8 cellular contexts compared by ENCODE assay signal in genomic region chr19:19321143-19321577, GRCh38. TPM values are rescaled to one million over a fixed set of nuclear protein-coding genes. Genes with fewer than 3 reads are reported as not detected.
DNase-seq lines count a peak whose midpoint lies in the region; ATAC-seq and TF ChIP-seq lines count a peak whose summit lies in the region.

No MANE protein-coding gene starts in this region.

- H3K36me3 Mint-ChIP-seq in Caco-2 (ENCODE audit: insufficient read depth, unreplicated experiment) (peaks cover 34% of the 10 kb centered on the region), neural progenitor cell (peaks cover 28% of the 10 kb centered on the region)
- peaks cover 37% of the 10 kb centered on the region for H3K36me3 Mint-ChIP-seq in T-helper 2 cell treated with Interferon-gamma antibody and Interleukin-4, amounts not matched to agents 5 μg/mL and 100 μg/mL, for 36 hours (ENCODE audit: low read depth)

- no CpG with 5 or more reads among the region's 33 CpGs for WGBS in esophagus muscularis mucosa

- TF ChIP-seq POLR2A in esophagus muscularis mucosa (IDR thresholded peaks at IDR 0.05; ENCODE audit: low read depth): no peak

- peak overlapping the region; percentile 91 for H2AFZ ChIP-seq in neural progenitor cell (replicated peaks)

- H3K4me3 ChIP-seq in Caco-2 (ENCODE audit: low read depth, low read length) (peak overlapping the region; percentile 100), esophagus muscularis mucosa (peak overlapping the region; percentile 75 to 98 (median 90)), neural progenitor cell (peak overlapping the region; percentile 91)

- H3K4me1 ChIP-seq in Caco-2 (no peaks in the 10 kb centered on the region; the same call in 1 of the 2 replicates), esophagus muscularis mucosa (peaks cover 43 to 56% (median 48%) of the 10 kb centered on the region in 4 donors), neural progenitor cell (peaks cover 10% of the 10 kb centered on the region)

- no peaks in the 10 kb centered on the region for H3K27me3 Mint-ChIP-seq in Caco-2 (ENCODE audit: insufficient read depth, unreplicated experiment)
- H3K27me3 Mint-ChIP-seq in T-helper 2 cell treated with Interferon-gamma antibody and Interleukin-4, amounts not matched to agents 5 μg/mL and 100 μg/mL, for 36 hours (ENCODE audit: low read depth): no peaks in the 10 kb centered on the region
- H3K27me3 Mint-ChIP-seq in neural progenitor cell (ENCODE audit: insufficient read depth, low read depth): no peaks in the 10 kb centered on the region

- peaks cover 2% of the 10 kb centered on the region; the same call in 1 of the 2 replicates for H3K36me3 ChIP-seq in Caco-2 (ENCODE audit: control insufficient read depth, insufficient read depth, low read length)
- H3K36me3 ChIP-seq in esophagus muscularis mucosa: peaks cover 24 to 39% (median 29%) of the 10 kb centered on the region in 4 donors
- H3K36me3 ChIP-seq in neural progenitor cell: no peaks in the 10 kb centered on the region

- peak overlapping the region; percentile 86 to 92 (median 89) for H3K27ac ChIP-seq in esophagus muscularis mucosa (replicated peaks in 1 of 4)
- H3K27ac ChIP-seq in neural progenitor cell: peak overlapping the region; percentile 97

- H4K20me1 ChIP-seq in neural progenitor cell (ENCODE audit: low read depth): peaks cover 16% of the 10 kb centered on the region

- intact Hi-C loops in Caco-2 (cut with micrococcal nuclease; ENCODE audit: unreplicated experiment) (loop anchor here (1.0 to 2.0 kb wide), 3 partner anchors 64 to 169 kb away; partner anchors contain the start of genes BORCS8 and RFXANK), esophagus muscularis mucosa (cut with DNase I) (no loop called here)

- CTCF ChIA-PET in Caco-2 (lab: Charles Lee): interaction anchor here (0.6 to 1.2 kb wide), 2 partner anchors 21 to 1668 kb away, joined by 9 to 10 read pairs; no protein-coding TSS in a partner anchor

- H3K4me2 ChIP-seq in neural progenitor cell: peak overlapping the region; percentile 96

- H3K9ac ChIP-seq in neural progenitor cell: peak overlapping the region; percentile 99

- no peaks in the 10 kb centered on the region for H3F3A ChIP-seq in neural progenitor cell (ENCODE audit: low read depth)

- no peaks in the 10 kb centered on the region for H3K9me3 ChIP-seq in Caco-2
- H3K9me3 ChIP-seq in esophagus muscularis mucosa: no peaks in the 10 kb centered on the region
- no peaks in the 10 kb centered on the region for H3K9me3 ChIP-seq in neural progenitor cell (ENCODE audit: low read depth)

- peak overlapping the region; percentile 77 for H3K4me3 Mint-ChIP-seq in Caco-2 (ENCODE audit: unreplicated experiment)
- H3K4me3 Mint-ChIP-seq in T-helper 2 cell treated with Interferon-gamma antibody and Interleukin-4, amounts not matched to agents 5 μg/mL and 100 μg/mL, for 36 hours: peak overlapping the region; percentile 98
- H3K4me3 Mint-ChIP-seq in neural progenitor cell: peak overlapping the region; percentile 99

- H3K9me3 Mint-ChIP-seq in Caco-2 (ENCODE audit: unreplicated experiment): no peaks in the 10 kb centered on the region
- no peaks in the 10 kb centered on the region for H3K9me3 Mint-ChIP-seq in T-helper 2 cell treated with Interferon-gamma antibody and Interleukin-4, amounts not matched to agents 5 μg/mL and 100 μg/mL, for 36 hours
- H3K9me3 Mint-ChIP-seq in neural progenitor cell: no peaks in the 10 kb centered on the region

- TSS peak; percentile 17 for BruUV-seq in Caco-2 (replicated peaks; lab: Mats Ljungman, UMichigan)

- peak overlapping the region; percentile 91 for H3K27ac Mint-ChIP-seq in Caco-2 (ENCODE audit: unreplicated experiment)
- H3K27ac Mint-ChIP-seq in T-helper 2 cell treated with Interferon-gamma antibody and Interleukin-4, amounts not matched to agents 5 μg/mL and 100 μg/mL, for 36 hours: peak overlapping the region; percentile 81
- H3K27ac Mint-ChIP-seq in neural progenitor cell: peak overlapping the region; percentile 82

- H3K79me2 ChIP-seq in neural progenitor cell (ENCODE audit: low read depth): peaks cover 94% of the 10 kb centered on the region

- no peaks in the 10 kb centered on the region for H3K27me3 ChIP-seq in Caco-2 (replicated peaks; ENCODE audit: control insufficient read depth, insufficient read depth, low read length)
- H3K27me3 ChIP-seq in esophagus muscularis mucosa: no peaks in the 10 kb centered on the region
- H3K27me3 ChIP-seq in neural progenitor cell: no peaks in the 10 kb centered on the region

- TF ChIP-seq EP300 in esophagus muscularis mucosa (IDR thresholded peaks at IDR 0.05): no peak

- TF ChIP-seq CTCF in Caco-2 (IDR thresholded peaks at IDR 0.05; ENCODE audit: insufficient read depth in 1 of 2, low read depth in 1 of 2, low read length in 1 of 2, severe bottlenecking in 1 of 2, unreplicated experiment in 1 of 2): no peak
- no peak for TF ChIP-seq CTCF in esophagus muscularis mucosa (IDR thresholded peaks at IDR 0.05)
- TF ChIP-seq CTCF in neural progenitor cell (IDR thresholded peaks at IDR 0.05): no peak

- H3K4me1 Mint-ChIP-seq in Caco-2 (ENCODE audit: low read depth, unreplicated experiment) (peaks cover 5% of the 10 kb centered on the region), neural progenitor cell (peaks cover 14% of the 10 kb centered on the region)
- peaks cover 21% of the 10 kb centered on the region for H3K4me1 Mint-ChIP-seq in T-helper 2 cell treated with Interferon-gamma antibody and Interleukin-4, amounts not matched to agents 5 μg/mL and 100 μg/mL, for 36 hours (ENCODE audit: low read depth)

- POLR2A ChIA-PET in Caco-2 (lab: Charles Lee): no interaction called here

- DNase-seq in Caco-2: peak; percentile 43 to 57
- DNase-seq in T-helper 2 cell treated with Interferon-gamma antibody and Interleukin-4, amounts not matched to agents 5 μg/mL and 100 μg/mL, for 36 hours (ENCODE audit: low spot score): peak; percentile 6
- DNase-seq in esophagus muscularis mucosa (ENCODE audit: extremely low spot score): no peak
- DNase-seq in neural progenitor cell (ENCODE audit: low spot score): peak; percentile 71
- no peak for DNase-seq in NCI-H187 treated with DMSO at 0.1 percent for 48 hours (lab: John Stamatoyannopoulos, UW)

- ATAC-seq in HG03280 (IDR thresholded peaks at IDR 0.05; ENCODE audit: unreplicated experiment) (peak; percentile 9), GM18520 (IDR thresholded peaks at IDR 0.05; ENCODE audit: unreplicated experiment) (no peak), GM19328 (IDR thresholded peaks at IDR 0.05; ENCODE audit: unreplicated experiment) (no peak)

RNA-seq across cellular contexts. Expression of gene MAU2, which starts 0.5 kb away (rescaled TPM):
- total RNA-seq in Caco-2 (2022) (51.3 and 62.6 TPM in 2 replicates), esophagus muscularis mucosa (10 to 100 TPM; 27.4 to 47.8 (median 37.6) TPM), neural progenitor cell (ENCODE audit: low replicate concordance) (35.0 and 47.3 TPM in 2 replicates)

RNA-seq across cellular contexts. Expression of gene SUGP1, which starts 0.9 kb away (rescaled TPM):
- 51.2 and 58.4 TPM in 2 replicates for total RNA-seq in Caco-2 (2022)
- 10 to 100 TPM; 26.0 to 43.8 (median 30.8) TPM for total RNA-seq in esophagus muscularis mucosa
- total RNA-seq in neural progenitor cell (ENCODE audit: low replicate concordance): 46.1 and 46.9 TPM in 2 replicates

RNA-seq across cellular contexts. Expression of gene TM6SF2, which starts 48.1 kb away (rescaled TPM):
- total RNA-seq in Caco-2 (2022): 3.2 and 3.7 TPM in 2 replicates
- under 1 TPM in 3 of 4 donors, not detected in 1; 0.40 to 0.50 (median 0.45) TPM for total RNA-seq in esophagus muscularis mucosa
- total RNA-seq in neural progenitor cell (ENCODE audit: low replicate concordance): 2.6 and 8.3 TPM in 2 replicates

Comparison
In these comparisons a context has a peak if more than half of its experiments do, and no peak if none do; other contexts are left out.
1. DNase-seq: peak in Caco-2 (2 of 2), T-helper 2 cell treated with Interferon-gamma antibody and Interleukin-4, amounts not matched to agents 5 μg/mL and 100 μg/mL, for 36 hours (single experiment) and neural progenitor cell (single experiment); none in esophagus muscularis mucosa (single experiment) and NCI-H187 treated with DMSO at 0.1 percent for 48 hours (single experiment).
2. Peak in every context shown above with its lines, with median percentiles within 50 percentile points of each other: H3K4me3 ChIP-seq, H3K27ac Mint-ChIP-seq and H3K4me3 Mint-ChIP-seq.